In genomic region chr17:77476498-77476897, GRCh38 we compare ENCODE assay signal across 11 cellular contexts.
A peak's percentile ranks its signal among the peaks of the same experiment; 100 is the strongest.
DNase-seq lines count a peak whose midpoint lies in the region; ATAC-seq, FAIRE-seq and TF ChIP-seq lines count a peak whose summit lies in the region.
"Had no signal": no experiment of that assay in that cellular context is flagged by ENCODE, and none has a peak within 500 bp of the region (broad histone marks: within the 10 kb centered on the region; RNA-seq: fewer than 3 reads in every experiment).

No MANE protein-coding gene starts in this region.

- TF ChIP-seq CTCF in endodermal cell (conservative IDR thresholded peaks at IDR 0.05) (no peak), neural cell (IDR thresholded peaks at IDR 0.05; ENCODE audit: poor library complexity, severe bottlenecking) (no peak)

- H4K20me1 ChIP-seq in neural cell (ENCODE audit: insufficient read depth): no peaks in the 10 kb centered on the region

- no peak for TF ChIP-seq POLR2A in GM12892 (IDR thresholded peaks at IDR 0.05; ENCODE audit: low read depth, low read length)

- H3K4me3 Mint-ChIP-seq in stimulated activated naive CD8-positive, alpha-beta T cell treated with anti-CD3 and anti-CD28 coated beads, Interleukin-15, Interleukin-2, amounts not matched to agents 100 ng/mL and 50 ng/mL, for 24 hours: no peak overlapping the region
- no peak overlapping the region for H3K4me3 Mint-ChIP-seq in endodermal cell
- no peak overlapping the region for H3K4me3 Mint-ChIP-seq in activated T-helper 1 cell treated with anti-CD3 and anti-CD28 coated beads, Interleukin-12 subunit alpha, Interleukin-12 subunit beta, Interleukin-2, Interleukin-4 antibody, amounts not matched to agents 30 ng/mL and 10 ng/mL and 1 ng/mL, durations not matched to agents 14 hours and 24 hours and 36 hours

- H2AFZ ChIP-seq in neural cell (ENCODE audit: low read depth, low read length): no peak overlapping the region

- H3K27ac ChIP-seq in endodermal cell (ENCODE audit: low read depth, low read length) (peak overlapping the region; percentile 36), neural cell (ENCODE audit: low read length) (peak overlapping the region; percentile 56)

- H3K79me2 ChIP-seq in neural cell (replicated peaks; ENCODE audit: insufficient read depth, low read length): peaks cover 41% of the 10 kb centered on the region

- H3K4me3 ChIP-seq in endodermal cell (ENCODE audit: low read length) (no peak overlapping the region), neural cell (ENCODE audit: low read length) (no peak overlapping the region)

- TF ChIP-seq RAD21 in neural cell (conservative IDR thresholded peaks at IDR 0.05): no peak

- no peak for FAIRE-seq in GM12892 (lab: Jason Lieb, UNC)

- no peak overlapping the region for H3K9ac ChIP-seq in endodermal cell (ENCODE audit: extremely low read depth, low read length, poor library complexity, severe bottlenecking)
- no peak overlapping the region for H3K9ac ChIP-seq in neural cell (ENCODE audit: low read length)

- no peaks in the 10 kb centered on the region for H3K9me3 Mint-ChIP-seq in stimulated activated naive CD8-positive, alpha-beta T cell treated with anti-CD3 and anti-CD28 coated beads, Interleukin-15, Interleukin-2, amounts not matched to agents 100 ng/mL and 50 ng/mL, for 24 hours
- no peaks in the 10 kb centered on the region for H3K9me3 Mint-ChIP-seq in endodermal cell
- no peaks in the 10 kb centered on the region for H3K9me3 Mint-ChIP-seq in activated T-helper 1 cell treated with anti-CD3 and anti-CD28 coated beads, Interleukin-12 subunit alpha, Interleukin-12 subunit beta, Interleukin-2, Interleukin-4 antibody, amounts not matched to agents 30 ng/mL and 10 ng/mL and 1 ng/mL, durations not matched to agents 14 hours and 24 hours and 36 hours

- peaks cover 39% of the 10 kb centered on the region for H3K36me3 Mint-ChIP-seq in stimulated activated naive CD8-positive, alpha-beta T cell treated with anti-CD3 and anti-CD28 coated beads, Interleukin-15, Interleukin-2, amounts not matched to agents 100 ng/mL and 50 ng/mL, for 24 hours (ENCODE audit: low read depth)
- peaks cover 5% of the 10 kb centered on the region for H3K36me3 Mint-ChIP-seq in endodermal cell (ENCODE audit: low read depth)
- H3K36me3 Mint-ChIP-seq in activated T-helper 1 cell treated with anti-CD3 and anti-CD28 coated beads, Interleukin-12 subunit alpha, Interleukin-12 subunit beta, Interleukin-2, Interleukin-4 antibody, amounts not matched to agents 30 ng/mL and 10 ng/mL and 1 ng/mL, durations not matched to agents 14 hours and 24 hours and 36 hours (ENCODE audit: low read depth): peaks cover 22% of the 10 kb centered on the region

- intact Hi-C loops in activated T-helper 1 cell treated with anti-CD3 and anti-CD28 coated beads, Interleukin-12 subunit alpha, Interleukin-12 subunit beta, Interleukin-2, Interleukin-4 antibody, amounts not matched to agents 30 ng/mL and 10 ng/mL and 1 ng/mL, durations not matched to agents 14 hours and 24 hours and 36 hours (cut with micrococcal nuclease): no loop called here

- H3K4me1 ChIP-seq in endodermal cell (ENCODE audit: control insufficient read depth, insufficient read depth, low read length): peaks cover 20% of the 10 kb centered on the region

- H3K27me3 Mint-ChIP-seq in stimulated activated naive CD8-positive, alpha-beta T cell treated with anti-CD3 and anti-CD28 coated beads, Interleukin-15, Interleukin-2, amounts not matched to agents 100 ng/mL and 50 ng/mL, for 24 hours: no peaks in the 10 kb centered on the region
- no peaks in the 10 kb centered on the region for H3K27me3 Mint-ChIP-seq in endodermal cell (ENCODE audit: insufficient read depth)
- H3K27me3 Mint-ChIP-seq in activated T-helper 1 cell treated with anti-CD3 and anti-CD28 coated beads, Interleukin-12 subunit alpha, Interleukin-12 subunit beta, Interleukin-2, Interleukin-4 antibody, amounts not matched to agents 30 ng/mL and 10 ng/mL and 1 ng/mL, durations not matched to agents 14 hours and 24 hours and 36 hours (ENCODE audit: insufficient read depth): no peaks in the 10 kb centered on the region

- peak overlapping the region; percentile 11 for H3K27ac Mint-ChIP-seq in stimulated activated naive CD8-positive, alpha-beta T cell treated with anti-CD3 and anti-CD28 coated beads, Interleukin-15, Interleukin-2, amounts not matched to agents 100 ng/mL and 50 ng/mL, for 24 hours
- peak overlapping the region; percentile 68 for H3K27ac Mint-ChIP-seq in endodermal cell
- no peak overlapping the region for H3K27ac Mint-ChIP-seq in activated T-helper 1 cell treated with anti-CD3 and anti-CD28 coated beads, Interleukin-12 subunit alpha, Interleukin-12 subunit beta, Interleukin-2, Interleukin-4 antibody, amounts not matched to agents 30 ng/mL and 10 ng/mL and 1 ng/mL, durations not matched to agents 14 hours and 24 hours and 36 hours

- WGBS in endodermal cell (ENCODE audit: insufficient coverage in 1 of 2, insufficient read length in 1 of 2), 2 experiments: 92 to 100% methylated on average over 7 to 8 of the region's 8 CpGs

- ATAC-seq in stimulated activated naive CD8-positive, alpha-beta T cell treated with anti-CD3 and anti-CD28 coated beads, Interleukin-15, Interleukin-2, amounts not matched to agents 100 U/mL and 50 U/mL, for 24 hours: no peak

- peaks cover 2% of the 10 kb centered on the region for H3F3A ChIP-seq in neural cell (ENCODE audit: insufficient read depth, low read length, poor library complexity, severe bottlenecking)

- no peaks in the 10 kb centered on the region for H3K9me2 ChIP-seq in neural cell (ENCODE audit: insufficient read depth, low read length)

- no peak for TF ChIP-seq EP300 in neural cell (conservative IDR thresholded peaks at IDR 0.05; ENCODE audit: poor library complexity, severe bottlenecking)

- no peaks in the 10 kb centered on the region for H3K9me3 ChIP-seq in endodermal cell (ENCODE audit: control insufficient read depth, low read length)
- no peaks in the 10 kb centered on the region for H3K9me3 ChIP-seq in neural cell (ENCODE audit: low read length)
- H3K9me3 ChIP-seq: BE2C had no signal

- H3K4me1 Mint-ChIP-seq in stimulated activated naive CD8-positive, alpha-beta T cell treated with anti-CD3 and anti-CD28 coated beads, Interleukin-15, Interleukin-2, amounts not matched to agents 100 ng/mL and 50 ng/mL, for 24 hours (ENCODE audit: low read depth): peaks cover 87% of the 10 kb centered on the region
- H3K4me1 Mint-ChIP-seq in endodermal cell: peaks cover 54% of the 10 kb centered on the region
- peaks cover 62% of the 10 kb centered on the region for H3K4me1 Mint-ChIP-seq in activated T-helper 1 cell treated with anti-CD3 and anti-CD28 coated beads, Interleukin-12 subunit alpha, Interleukin-12 subunit beta, Interleukin-2, Interleukin-4 antibody, amounts not matched to agents 30 ng/mL and 10 ng/mL and 1 ng/mL, durations not matched to agents 14 hours and 24 hours and 36 hours (ENCODE audit: low read depth)

- H3K4me2 ChIP-seq in neural cell (ENCODE audit: low read length): no peak overlapping the region

- DNase-seq in stimulated activated naive CD8-positive, alpha-beta T cell treated with anti-CD3 and anti-CD28 coated beads, Interleukin-15, Interleukin-2, amounts not matched to agents 100 U/mL and 50 U/mL, for 24 hours: no peak
- no peak for DNase-seq in endodermal cell
- DNase-seq in activated T-helper 1 cell treated with anti-CD3 and anti-CD28 coated beads, Interleukin-12 subunit alpha, Interleukin-12 subunit beta, Interleukin-2, Interleukin-4 antibody, amounts not matched to agents 30 ng/mL and 10 ng/mL and 1 ng/mL, durations not matched to agents 14 hours and 24 hours and 36 hours (ENCODE audit: low spot score): no peak
- no peak for DNase-seq in NCI-H1048 (lab: John Stamatoyannopoulos, UW)
- no peak for DNase-seq in D341Med (ENCODE audit: low spot score)
- no peak for DNase-seq in GM12892 (ENCODE audit: insufficient read length)
- DNase-seq: activated CD4-positive, alpha-beta T cell treated with anti-CD3 and anti-CD28 coated beads, Interleukin-2, amount 50 U/mL, for 1 hour; NCI-H1092 had no signal

- H3K36me3 ChIP-seq in endodermal cell (ENCODE audit: control insufficient read depth, insufficient read depth, low read length) (no peaks in the 10 kb centered on the region), neural cell (ENCODE audit: insufficient read depth, low read length) (no peaks in the 10 kb centered on the region)
- H3K36me3 ChIP-seq: BE2C had no signal

- H3K27me3 ChIP-seq in endodermal cell (ENCODE audit: control insufficient read depth, insufficient read depth, low read length, poor library complexity, severe bottlenecking) (no peaks in the 10 kb centered on the region), neural cell (ENCODE audit: insufficient read depth, low read depth, low read length) (no peaks in the 10 kb centered on the region)
- H3K27me3 ChIP-seq: BE2C had no signal

TF ChIP-seq in neural cell, 6 proteins besides CTCF, POLR2A, EP300 and RAD21 (continues in another document):
- TF ChIP-seq TAF1 (IDR thresholded peaks at IDR 0.05; ENCODE audit: low read depth): no peak
- no peak for TF ChIP-seq EZH2 (IDR thresholded peaks at IDR 0.05; ENCODE audit: borderline replicate concordance, insufficient read depth, low read length, poor library complexity, severe bottlenecking)
- no peak for TF ChIP-seq REST (IDR thresholded peaks at IDR 0.05; ENCODE audit: borderline replicate concordance)
- no peak for TF ChIP-seq SMC3 (conservative IDR thresholded peaks at IDR 0.05; ENCODE audit: poor library complexity)
- no peak for TF ChIP-seq POLR2AphosphoS5 (IDR thresholded peaks at IDR 0.05)
